In the genomic region with DNA sequence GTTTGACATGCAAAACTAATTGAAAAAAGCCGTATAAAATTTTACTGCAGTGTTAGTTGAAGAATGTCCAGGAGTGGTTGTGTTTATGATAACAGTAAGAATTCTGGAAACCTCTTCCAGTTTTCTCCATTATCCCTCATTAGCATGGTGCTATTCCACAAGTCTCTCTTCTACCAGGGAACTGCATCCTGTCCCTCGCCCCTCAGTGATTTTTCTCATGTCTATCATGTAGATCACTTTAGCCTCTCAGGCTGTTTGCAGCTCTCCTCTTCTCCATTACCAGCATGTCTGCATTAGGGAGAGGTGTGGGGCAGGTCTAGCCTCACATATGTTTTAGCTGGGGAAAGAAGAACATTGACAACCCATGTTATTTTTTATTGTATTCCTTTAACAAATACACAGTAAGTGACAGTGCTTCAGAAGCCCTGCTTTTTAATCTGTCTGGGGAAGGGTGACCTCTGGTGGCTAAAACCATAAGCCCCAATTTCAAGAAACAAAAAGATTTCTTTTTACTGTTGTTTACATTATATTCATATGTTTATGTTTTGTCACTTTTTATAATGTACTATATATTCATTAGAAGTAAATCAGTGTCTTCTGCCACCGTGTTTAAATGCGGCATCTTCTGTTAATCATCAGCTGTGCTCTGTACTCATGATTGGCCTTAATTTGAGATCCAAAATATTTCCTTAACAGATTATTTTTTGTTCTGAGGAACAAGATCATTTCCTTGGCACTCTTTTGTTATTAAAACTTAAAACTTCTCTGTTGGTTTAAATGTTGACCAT, we compare ENCODE assay signal across 8 cellular contexts.
DNase-seq lines count a peak whose midpoint lies in the region; ATAC-seq, FAIRE-seq and TF ChIP-seq lines count a peak whose summit lies in the region.

No MANE protein-coding gene starts in this region.

- ATAC-seq in left lung (peak; percentile 84), GM18907 (IDR thresholded peaks at IDR 0.05; ENCODE audit: unreplicated experiment) (no peak)

- DNase-seq in AG08395 (ENCODE audit: low spot score) (peak; percentile 56), GM12864 (ENCODE audit: low read depth) (no peak), NCI-H69 (lab: John Stamatoyannopoulos, UW) (peak; percentile 18), cerebellum (ENCODE audit: low spot score) (peak; percentile 39), left lung (no peak), urothelium cell line (ENCODE audit: low spot score) (peak; percentile 39)
- DNase-seq in activated T-helper 1 cell treated with anti-CD3 and anti-CD28 coated beads, Interleukin-12 subunit alpha, Interleukin-12 subunit beta, Interleukin-2, Interleukin-4 antibody, amounts not matched to agents 30 ng/mL and 10 ng/mL and 1 ng/mL, durations not matched to agents 14 hours and 24 hours and 36 hours (ENCODE audit: low spot score) = no peak

- H3K4me1 Mint-ChIP-seq in activated T-helper 1 cell treated with anti-CD3 and anti-CD28 coated beads, Interleukin-12 subunit alpha, Interleukin-12 subunit beta, Interleukin-2, Interleukin-4 antibody, amounts not matched to agents 30 ng/mL and 10 ng/mL and 1 ng/mL, durations not matched to agents 14 hours and 24 hours and 36 hours (ENCODE audit: low read depth) = no peaks in the 10 kb centered on the region

- no peaks in the 10 kb centered on the region for H3K36me3 Mint-ChIP-seq in activated T-helper 1 cell treated with anti-CD3 and anti-CD28 coated beads, Interleukin-12 subunit alpha, Interleukin-12 subunit beta, Interleukin-2, Interleukin-4 antibody, amounts not matched to agents 30 ng/mL and 10 ng/mL and 1 ng/mL, durations not matched to agents 14 hours and 24 hours and 36 hours (ENCODE audit: low read depth)

- H3K36me3 ChIP-seq in left lung = no peaks in the 10 kb centered on the region

- FAIRE-seq in urothelium cell line (lab: Jason Lieb, UNC) = no peak

- TF ChIP-seq CTCF in GM12864 (IDR thresholded peaks at IDR 0.05; ENCODE audit: low read depth, low read length, missing control alignments) = peak; percentile 71
- peak; percentile 56 to 79 for TF ChIP-seq CTCF in left lung (IDR thresholded peaks at IDR 0.05)

- H3K27ac Mint-ChIP-seq in activated T-helper 1 cell treated with anti-CD3 and anti-CD28 coated beads, Interleukin-12 subunit alpha, Interleukin-12 subunit beta, Interleukin-2, Interleukin-4 antibody, amounts not matched to agents 30 ng/mL and 10 ng/mL and 1 ng/mL, durations not matched to agents 14 hours and 24 hours and 36 hours = no peak overlapping the region

- H3K27me3 Mint-ChIP-seq in activated T-helper 1 cell treated with anti-CD3 and anti-CD28 coated beads, Interleukin-12 subunit alpha, Interleukin-12 subunit beta, Interleukin-2, Interleukin-4 antibody, amounts not matched to agents 30 ng/mL and 10 ng/mL and 1 ng/mL, durations not matched to agents 14 hours and 24 hours and 36 hours (ENCODE audit: insufficient read depth) = peaks cover 11% of the 10 kb centered on the region

- peaks cover 0 to 11% of the 10 kb centered on the region in 2 donors for H3K4me1 ChIP-seq in left lung

- no peak overlapping the region for H3K4me3 Mint-ChIP-seq in activated T-helper 1 cell treated with anti-CD3 and anti-CD28 coated beads, Interleukin-12 subunit alpha, Interleukin-12 subunit beta, Interleukin-2, Interleukin-4 antibody, amounts not matched to agents 30 ng/mL and 10 ng/mL and 1 ng/mL, durations not matched to agents 14 hours and 24 hours and 36 hours

- intact Hi-C loops in left lung (cut with DNase I) = no loop called here
- intact Hi-C loops in activated T-helper 1 cell treated with anti-CD3 and anti-CD28 coated beads, Interleukin-12 subunit alpha, Interleukin-12 subunit beta, Interleukin-2, Interleukin-4 antibody, amounts not matched to agents 30 ng/mL and 10 ng/mL and 1 ng/mL, durations not matched to agents 14 hours and 24 hours and 36 hours (cut with micrococcal nuclease) = loop anchor here (1.0 kb wide), 2 partner anchors 593 to 641 kb away; no protein-coding TSS in a partner anchor

- no peaks in the 10 kb centered on the region for H3K9me3 Mint-ChIP-seq in activated T-helper 1 cell treated with anti-CD3 and anti-CD28 coated beads, Interleukin-12 subunit alpha, Interleukin-12 subunit beta, Interleukin-2, Interleukin-4 antibody, amounts not matched to agents 30 ng/mL and 10 ng/mL and 1 ng/mL, durations not matched to agents 14 hours and 24 hours and 36 hours

- no peaks in the 10 kb centered on the region for H3K27me3 ChIP-seq in left lung

- no peak overlapping the region for H3K27ac ChIP-seq in left lung

- H3K4me3 ChIP-seq in GM12864 (ENCODE audit: low read depth, low read length) (no peak overlapping the region), left lung (no peak overlapping the region)

- H3K9me3 ChIP-seq in left lung = no peaks in the 10 kb centered on the region

Comparison
In these comparisons a context has a peak if more than half of its experiments do, and no peak if none do; other contexts are left out.
1. DNase-seq: peak in AG08395 (single experiment), NCI-H69 (single experiment), cerebellum (single experiment) and urothelium cell line (single experiment); none in GM12864 (single experiment), left lung (0 of 2) and activated T-helper 1 cell treated with anti-CD3 and anti-CD28 coated beads, Interleukin-12 subunit alpha, Interleukin-12 subunit beta, Interleukin-2, Interleukin-4 antibody, amounts not matched to agents 30 ng/mL and 10 ng/mL and 1 ng/mL, durations not matched to agents 14 hours and 24 hours and 36 hours (single experiment).